1 cellular context compared by ENCODE assay signal in the genomic region with DNA sequence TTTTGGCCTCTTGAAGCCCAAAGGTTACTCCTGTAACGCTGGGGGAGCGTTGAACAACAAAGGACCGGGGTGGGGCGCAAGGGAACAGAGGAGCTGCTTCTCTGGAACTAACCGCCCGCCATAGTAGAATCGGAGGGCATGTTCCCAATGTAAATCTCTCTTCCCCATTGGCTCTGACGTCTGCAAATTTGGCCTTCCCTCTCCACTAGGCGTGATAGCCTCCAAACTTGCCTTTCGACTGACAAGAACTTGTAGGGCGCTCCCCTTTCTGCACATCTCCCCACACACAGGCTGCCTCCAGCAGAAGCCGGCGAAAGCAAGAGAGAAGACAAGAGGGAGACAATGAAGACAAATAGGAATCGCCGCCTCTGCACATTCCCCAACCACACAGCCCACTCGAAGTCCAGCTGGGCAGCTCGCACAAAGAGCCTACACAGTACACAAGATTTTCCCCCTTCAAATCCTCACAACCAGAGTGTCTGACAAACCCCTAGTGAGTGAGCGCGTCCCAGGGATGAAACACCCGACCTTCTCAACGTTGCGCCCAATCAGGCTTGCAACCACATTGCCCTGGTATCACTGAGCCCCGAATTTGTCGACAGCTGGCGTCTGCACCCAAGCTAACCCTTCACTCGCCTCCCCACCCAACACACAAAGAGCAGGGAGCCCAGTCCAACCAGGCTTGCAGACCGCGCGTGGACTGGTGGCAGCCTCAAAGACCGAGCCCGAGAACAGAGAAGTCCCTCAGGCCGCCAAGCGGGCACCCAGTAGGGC.
TF ChIP-seq lines count a peak whose summit lies in the region.

No MANE protein-coding gene starts in this region.

TF ChIP-seq in GM12878, 131 proteins besides CTCF, POLR2A, EP300 and RAD21 (continued from another document):
- TF ChIP-seq CBFB (IDR thresholded peaks at IDR 0.05; ENCODE audit: low read depth) (no peak), IKZF1 (conservative IDR thresholded peaks at IDR 0.05) (no peak), HDAC2 (IDR thresholded peaks at IDR 0.05) (no peak), KLF5 (IDR thresholded peaks at IDR 0.05; ENCODE audit: partially characterized antibody) (no peak), ZZZ3 (IDR thresholded peaks at IDR 0.05; ENCODE audit: control insufficient read depth, insufficient read length, low read depth) (no peak), HCFC1 (IDR thresholded peaks at IDR 0.05; ENCODE audit: low read length) (no peak), MEF2A (IDR thresholded peaks at IDR 0.05; ENCODE audit: insufficient read depth, low read depth, low read length) (no peak), NR2C2 (IDR thresholded peaks at IDR 0.05; ENCODE audit: borderline replicate concordance, control insufficient read depth, insufficient read length, low read depth) (no peak), GABPA (IDR thresholded peaks at IDR 0.05; ENCODE audit: low read depth) (no peak), YBX1 (IDR thresholded peaks at IDR 0.05) (no peak), TAF1 (IDR thresholded peaks at IDR 0.05; ENCODE audit: borderline replicate concordance, low read depth, low read length) (no peak), CHD1 (IDR thresholded peaks at IDR 0.05; ENCODE audit: low read depth, low read length) (no peak)
- TF ChIP-seq, protein P1, sequence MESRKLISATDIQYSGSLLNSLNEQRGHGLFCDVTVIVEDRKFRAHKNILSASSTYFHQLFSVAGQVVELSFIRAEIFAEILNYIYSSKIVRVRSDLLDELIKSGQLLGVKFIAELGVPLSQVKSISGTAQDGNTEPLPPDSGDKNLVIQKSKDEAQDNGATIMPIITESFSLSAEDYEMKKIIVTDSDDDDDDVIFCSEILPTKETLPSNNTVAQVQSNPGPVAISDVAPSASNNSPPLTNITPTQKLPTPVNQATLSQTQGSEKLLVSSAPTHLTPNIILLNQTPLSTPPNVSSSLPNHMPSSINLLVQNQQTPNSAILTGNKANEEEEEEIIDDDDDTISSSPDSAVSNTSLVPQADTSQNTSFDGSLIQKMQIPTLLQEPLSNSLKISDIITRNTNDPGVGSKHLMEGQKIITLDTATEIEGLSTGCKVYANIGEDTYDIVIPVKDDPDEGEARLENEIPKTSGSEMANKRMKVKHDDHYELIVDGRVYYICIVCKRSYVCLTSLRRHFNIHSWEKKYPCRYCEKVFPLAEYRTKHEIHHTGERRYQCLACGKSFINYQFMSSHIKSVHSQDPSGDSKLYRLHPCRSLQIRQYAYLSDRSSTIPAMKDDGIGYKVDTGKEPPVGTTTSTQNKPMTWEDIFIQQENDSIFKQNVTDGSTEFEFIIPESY (IDR thresholded peaks at IDR 0.05): no peak
- TF ChIP-seq, protein P2, sequence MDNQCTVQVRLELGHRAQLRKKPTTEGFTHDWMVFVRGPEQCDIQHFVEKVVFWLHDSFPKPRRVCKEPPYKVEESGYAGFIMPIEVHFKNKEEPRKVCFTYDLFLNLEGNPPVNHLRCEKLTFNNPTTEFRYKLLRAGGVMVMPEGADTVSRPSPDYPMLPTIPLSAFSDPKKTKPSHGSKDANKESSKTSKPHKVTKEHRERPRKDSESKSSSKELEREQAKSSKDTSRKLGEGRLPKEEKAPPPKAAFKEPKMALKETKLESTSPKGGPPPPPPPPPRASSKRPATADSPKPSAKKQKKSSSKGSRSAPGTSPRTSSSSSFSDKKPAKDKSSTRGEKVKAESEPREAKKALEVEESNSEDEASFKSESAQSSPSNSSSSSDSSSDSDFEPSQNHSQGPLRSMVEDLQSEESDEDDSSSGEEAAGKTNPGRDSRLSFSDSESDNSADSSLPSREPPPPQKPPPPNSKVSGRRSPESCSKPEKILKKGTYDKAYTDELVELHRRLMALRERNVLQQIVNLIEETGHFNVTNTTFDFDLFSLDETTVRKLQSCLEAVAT (IDR thresholded peaks at IDR 0.05): no peak
- TF ChIP-seq, protein P3, sequence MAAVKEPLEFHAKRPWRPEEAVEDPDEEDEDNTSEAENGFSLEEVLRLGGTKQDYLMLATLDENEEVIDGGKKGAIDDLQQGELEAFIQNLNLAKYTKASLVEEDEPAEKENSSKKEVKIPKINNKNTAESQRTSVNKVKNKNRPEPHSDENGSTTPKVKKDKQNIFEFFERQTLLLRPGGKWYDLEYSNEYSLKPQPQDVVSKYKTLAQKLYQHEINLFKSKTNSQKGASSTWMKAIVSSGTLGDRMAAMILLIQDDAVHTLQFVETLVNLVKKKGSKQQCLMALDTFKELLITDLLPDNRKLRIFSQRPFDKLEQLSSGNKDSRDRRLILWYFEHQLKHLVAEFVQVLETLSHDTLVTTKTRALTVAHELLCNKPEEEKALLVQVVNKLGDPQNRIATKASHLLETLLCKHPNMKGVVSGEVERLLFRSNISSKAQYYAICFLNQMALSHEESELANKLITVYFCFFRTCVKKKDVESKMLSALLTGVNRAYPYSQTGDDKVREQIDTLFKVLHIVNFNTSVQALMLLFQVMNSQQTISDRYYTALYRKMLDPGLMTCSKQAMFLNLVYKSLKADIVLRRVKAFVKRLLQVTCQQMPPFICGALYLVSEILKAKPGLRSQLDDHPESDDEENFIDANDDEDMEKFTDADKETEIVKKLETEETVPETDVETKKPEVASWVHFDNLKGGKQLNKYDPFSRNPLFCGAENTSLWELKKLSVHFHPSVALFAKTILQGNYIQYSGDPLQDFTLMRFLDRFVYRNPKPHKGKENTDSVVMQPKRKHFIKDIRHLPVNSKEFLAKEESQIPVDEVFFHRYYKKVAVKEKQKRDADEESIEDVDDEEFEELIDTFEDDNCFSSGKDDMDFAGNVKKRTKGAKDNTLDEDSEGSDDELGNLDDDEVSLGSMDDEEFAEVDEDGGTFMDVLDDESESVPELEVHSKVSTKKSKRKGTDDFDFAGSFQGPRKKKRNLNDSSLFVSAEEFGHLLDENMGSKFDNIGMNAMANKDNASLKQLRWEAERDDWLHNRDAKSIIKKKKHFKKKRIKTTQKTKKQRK (IDR thresholded peaks at IDR 0.05; ENCODE audit: low read depth, low read length): no peak
